Comparison of ENCODE assay signal across 8 cellular contexts in the genomic region with DNA sequence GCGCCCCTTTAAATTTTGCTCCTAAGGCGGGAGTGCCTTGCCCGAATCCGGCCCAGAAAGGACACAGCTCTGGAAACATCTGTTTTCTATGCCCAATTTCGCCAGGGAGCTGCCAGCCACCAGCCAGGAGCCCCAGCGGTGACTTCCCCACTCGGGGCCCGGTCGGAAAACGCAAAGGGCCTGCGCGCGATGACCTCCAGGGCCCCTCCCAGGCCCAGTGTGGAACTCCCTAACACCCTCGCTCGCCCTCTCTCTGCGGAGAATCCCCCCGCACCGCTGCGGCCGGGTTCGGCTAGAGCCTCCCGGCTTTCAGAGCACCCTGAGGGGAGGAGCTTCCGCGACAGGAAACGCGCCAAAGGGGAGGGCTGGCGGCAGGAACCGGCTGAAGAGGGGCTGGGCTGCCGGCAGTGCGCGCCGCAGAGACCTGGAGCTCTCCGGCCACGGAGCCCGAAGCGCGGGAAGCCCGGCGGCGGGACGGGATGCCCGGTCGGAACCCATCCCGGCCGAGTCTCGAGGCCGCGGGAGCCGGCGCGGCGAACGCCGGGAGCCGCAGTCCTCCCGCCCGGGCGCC.
A peak's percentile ranks its signal among the peaks of the same experiment; 100 is the strongest.
DNase-seq lines count a peak whose midpoint lies in the region; ATAC-seq and TF ChIP-seq lines count a peak whose summit lies in the region.

No MANE protein-coding gene starts in this region.

- H3K4me3 ChIP-seq in WI38 (ENCODE audit: low read depth, low read length) = peak overlapping the region; percentile 93
- H3K4me3 ChIP-seq in cardiac fibroblast (replicated peaks in 1 of 2; ENCODE audit: low read depth in 2 of 2, low read length in 2 of 2) = peak overlapping the region; percentile 77 to 81

- ATAC-seq in GM18870 (IDR thresholded peaks at IDR 0.05; ENCODE audit: unreplicated experiment) (peak; percentile 38), HG03108 (IDR thresholded peaks at IDR 0.05; ENCODE audit: unreplicated experiment) (peak; percentile 80)

- DNase-seq in AG08395 (ENCODE audit: low spot score) (peak; percentile 93), NCI-H2171 treated with DMSO at 0.1 percent for 48 hours (lab: John Stamatoyannopoulos, UW) (peak; percentile 89), cardiac fibroblast (ENCODE audit: low read depth in 2 of 2) (peak; percentile 82 to 89), islet precursor cell (peak; percentile 96)
- DNase-seq in stimulated activated CD4-positive, alpha-beta T cell treated with anti-CD3 and anti-CD28 coated beads, Interleukin-12 subunit alpha, Interleukin-12 subunit beta, amount 100 ng/mL, for 4 hours = peak; percentile 78

- TF ChIP-seq CTCF in WI38 (IDR thresholded peaks at IDR 0.05; ENCODE audit: low read depth, low read length) (no peak), cardiac fibroblast (IDR thresholded peaks at IDR 0.05; ENCODE audit: low read depth, low read length) (peak; percentile 28)

Comparison
In these comparisons a context has a peak if more than half of its experiments do, and no peak if none do; other contexts are left out.
1. Peak in every context shown above with its lines: DNase-seq, ATAC-seq and H3K4me3 ChIP-seq.